ENCODE assay signal across 1 cellular context in the genomic region with DNA sequence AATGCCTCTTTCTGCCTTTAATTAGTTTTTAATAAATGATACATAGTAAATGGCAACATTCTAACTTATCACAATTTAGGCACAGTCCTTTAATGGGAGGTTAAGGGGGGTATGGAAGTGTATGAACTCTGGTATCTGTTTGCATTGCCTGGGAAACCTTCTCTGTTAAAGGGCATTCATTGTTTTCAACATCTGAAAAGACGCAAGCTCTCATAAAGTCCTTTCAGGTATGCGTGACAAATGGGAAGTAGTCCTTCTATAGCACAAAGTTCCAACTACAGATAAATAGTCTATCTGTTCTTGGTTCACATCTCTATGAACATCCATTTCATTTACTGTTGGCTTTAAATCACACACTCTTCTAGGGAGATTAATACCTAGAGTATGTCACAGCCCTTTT.
TF ChIP-seq lines count a peak whose summit lies in the region.

No MANE protein-coding gene starts in this region.

TF ChIP-seq in HepG2, 621 proteins besides CTCF, POLR2A, EP300 and RAD21 (continued from another document and continues in another):
- TF ChIP-seq, protein P1, sequence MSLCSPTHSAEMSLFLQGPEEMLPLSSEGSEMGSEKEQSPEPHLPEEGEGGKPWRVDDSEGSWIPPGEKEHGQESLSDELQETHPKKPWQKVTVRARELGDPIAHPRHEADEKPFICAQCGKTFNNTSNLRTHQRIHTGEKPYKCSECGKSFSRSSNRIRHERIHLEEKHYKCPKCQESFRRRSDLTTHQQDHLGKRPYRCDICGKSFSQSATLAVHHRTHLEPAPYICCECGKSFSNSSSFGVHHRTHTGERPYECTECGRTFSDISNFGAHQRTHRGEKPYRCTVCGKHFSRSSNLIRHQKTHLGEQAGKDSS (CRISPR knock-in tag; IDR thresholded peaks at IDR 0.05; ENCODE audit: borderline replicate concordance, low read depth): no peak
- TF ChIP-seq HNF4A (CRISPR knock-in tag; IDR thresholded peaks at IDR 0.05) (peak; percentile 50), ZNF354B (CRISPR knock-in tag; IDR thresholded peaks at IDR 0.05) (no peak), ZNF230 (CRISPR knock-in tag; IDR thresholded peaks at IDR 0.05) (no peak), HDAC6 (IDR thresholded peaks at IDR 0.05; ENCODE audit: low read depth, low read length) (no peak), REL (CRISPR knock-in tag; conservative IDR thresholded peaks at IDR 0.05) (no peak), MAFF (IDR thresholded peaks at IDR 0.05; ENCODE audit: low read depth, low read length) (no peak), TCF7 (IDR thresholded peaks at IDR 0.05; ENCODE audit: low read depth) (peak; percentile 40; the same call in 1 of the 2 replicates), RARA (CRISPR knock-in tag; IDR thresholded peaks at IDR 0.05) (peak; percentile 67), ZFP36L1 (CRISPR knock-in tag; IDR thresholded peaks at IDR 0.05) (no peak), ZNF674 (CRISPR knock-in tag; IDR thresholded peaks at IDR 0.05; ENCODE audit: low read depth) (no peak), PPARG (CRISPR knock-in tag; conservative IDR thresholded peaks at IDR 0.05) (peak; percentile 91), NCOA2 (CRISPR knock-in tag; IDR thresholded peaks at IDR 0.05) (peak; percentile 44; the same call in 1 of the 2 replicates), PRMT3 (CRISPR knock-in tag; IDR thresholded peaks at IDR 0.05; ENCODE audit: borderline replicate concordance, low read depth) (no peak), SOX5 (CRISPR knock-in tag; IDR thresholded peaks at IDR 0.05; ENCODE audit: borderline replicate concordance) (peak; percentile 86; the same call in 1 of the 2 replicates), MEIS2 (CRISPR knock-in tag; IDR thresholded peaks at IDR 0.05) (no peak), ASH2L (IDR thresholded peaks at IDR 0.05; ENCODE audit: insufficient read length, low read depth, low read length) (peak; percentile 69), ATF1 (CRISPR knock-in tag; IDR thresholded peaks at IDR 0.05) (peak; percentile 36; the same call in 1 of the 2 replicates), ERF (CRISPR knock-in tag; IDR thresholded peaks at IDR 0.05) (0 out of 2 replicates have a peak, but pooled peaks have one; percentile 44), HMGA1 (CRISPR knock-in tag; conservative IDR thresholded peaks at IDR 0.05) (no peak), ZNF101 (CRISPR knock-in tag; IDR thresholded peaks at IDR 0.05; ENCODE audit: borderline replicate concordance, low read depth) (no peak), LCORL (IDR thresholded peaks at IDR 0.05) (no peak), LCORL (CRISPR knock-in tag; IDR thresholded peaks at IDR 0.05) (no peak), SOX13 (IDR thresholded peaks at IDR 0.05) (peak; percentile 27; the same call in 1 of the 2 replicates), SOX13 (CRISPR knock-in tag; conservative IDR thresholded peaks at IDR 0.05 in 1 of 2, IDR thresholded peaks at IDR 0.05 in 1 of 2) (peak in 1 of 2 experiments; percentile 92; a peak in 2 of 4 replicates), SMC3 (IDR thresholded peaks at IDR 0.05; ENCODE audit: low read length) (no peak), POGZ (CRISPR knock-in tag; IDR thresholded peaks at IDR 0.05) (peak; percentile 76), TEAD3 (CRISPR knock-in tag; optimal IDR thresholded peaks at IDR 0.05; ENCODE audit: borderline replicate concordance) (peak; percentile 89), ZFAT (CRISPR knock-in tag; conservative IDR thresholded peaks at IDR 0.05) (no peak), CREM (IDR thresholded peaks at IDR 0.05) (peak; percentile 59; the same call in 1 of the 2 replicates), CREM (CRISPR knock-in tag; IDR thresholded peaks at IDR 0.05) (no peak), THYN1 (CRISPR knock-in tag; IDR thresholded peaks at IDR 0.05; ENCODE audit: borderline replicate concordance, low read depth) (no peak), ZNF431 (CRISPR knock-in tag; IDR thresholded peaks at IDR 0.05; ENCODE audit: borderline replicate concordance, low read depth) (no peak), SYNCRIP (IDR thresholded peaks at IDR 0.05; ENCODE audit: insufficient read depth, low read depth, low read length) (no peak), ZNF263 (CRISPR knock-in tag; IDR thresholded peaks at IDR 0.05) (no peak), ZNF7 (CRISPR knock-in tag; IDR thresholded peaks at IDR 0.05) (no peak), ZBTB20 (CRISPR knock-in tag; IDR thresholded peaks at IDR 0.05; ENCODE audit: borderline replicate concordance, low read depth) (peak; percentile 68; the same call in 1 of the 2 replicates), RORA (CRISPR knock-in tag; IDR thresholded peaks at IDR 0.05) (no peak), SAP130 (CRISPR knock-in tag; IDR thresholded peaks at IDR 0.05; ENCODE audit: low read depth) (peak; percentile 73), CHD4 (IDR thresholded peaks at IDR 0.05; ENCODE audit: borderline replicate concordance, low read length) (no peak), SOX6 (IDR thresholded peaks at IDR 0.05) (no peak), SOX6 (CRISPR knock-in tag; IDR thresholded peaks at IDR 0.05) (peak; percentile 70; the same call in 1 of the 2 replicates)
- TF ChIP-seq, protein P2, sequence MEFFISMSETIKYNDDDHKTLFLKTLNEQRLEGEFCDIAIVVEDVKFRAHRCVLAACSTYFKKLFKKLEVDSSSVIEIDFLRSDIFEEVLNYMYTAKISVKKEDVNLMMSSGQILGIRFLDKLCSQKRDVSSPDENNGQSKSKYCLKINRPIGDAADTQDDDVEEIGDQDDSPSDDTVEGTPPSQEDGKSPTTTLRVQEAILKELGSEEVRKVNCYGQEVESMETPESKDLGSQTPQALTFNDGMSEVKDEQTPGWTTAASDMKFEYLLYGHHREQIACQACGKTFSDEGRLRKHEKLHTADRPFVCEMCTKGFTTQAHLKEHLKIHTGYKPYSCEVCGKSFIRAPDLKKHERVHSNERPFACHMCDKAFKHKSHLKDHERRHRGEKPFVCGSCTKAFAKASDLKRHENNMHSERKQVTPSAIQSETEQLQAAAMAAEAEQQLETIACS (CRISPR knock-in tag; IDR thresholded peaks at IDR 0.05): no peak
- TF ChIP-seq, protein P3, sequence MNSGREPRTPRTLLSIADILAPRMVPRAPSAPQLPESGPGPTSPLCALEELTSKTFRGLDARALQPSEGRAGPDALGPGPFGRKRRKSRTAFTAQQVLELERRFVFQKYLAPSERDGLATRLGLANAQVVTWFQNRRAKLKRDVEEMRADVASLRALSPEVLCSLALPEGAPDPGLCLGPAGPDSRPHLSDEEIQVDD (CRISPR knock-in tag; IDR thresholded peaks at IDR 0.05; ENCODE audit: borderline replicate concordance): no peak
- TF ChIP-seq, protein P4, sequence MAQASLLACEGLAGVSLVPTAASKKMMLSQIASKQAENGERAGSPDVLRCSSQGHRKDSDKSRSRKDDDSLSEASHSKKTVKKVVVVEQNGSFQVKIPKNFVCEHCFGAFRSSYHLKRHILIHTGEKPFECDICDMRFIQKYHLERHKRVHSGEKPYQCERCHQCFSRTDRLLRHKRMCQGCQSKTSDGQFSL (CRISPR knock-in tag; IDR thresholded peaks at IDR 0.05): no peak
- TF ChIP-seq, protein P5, sequence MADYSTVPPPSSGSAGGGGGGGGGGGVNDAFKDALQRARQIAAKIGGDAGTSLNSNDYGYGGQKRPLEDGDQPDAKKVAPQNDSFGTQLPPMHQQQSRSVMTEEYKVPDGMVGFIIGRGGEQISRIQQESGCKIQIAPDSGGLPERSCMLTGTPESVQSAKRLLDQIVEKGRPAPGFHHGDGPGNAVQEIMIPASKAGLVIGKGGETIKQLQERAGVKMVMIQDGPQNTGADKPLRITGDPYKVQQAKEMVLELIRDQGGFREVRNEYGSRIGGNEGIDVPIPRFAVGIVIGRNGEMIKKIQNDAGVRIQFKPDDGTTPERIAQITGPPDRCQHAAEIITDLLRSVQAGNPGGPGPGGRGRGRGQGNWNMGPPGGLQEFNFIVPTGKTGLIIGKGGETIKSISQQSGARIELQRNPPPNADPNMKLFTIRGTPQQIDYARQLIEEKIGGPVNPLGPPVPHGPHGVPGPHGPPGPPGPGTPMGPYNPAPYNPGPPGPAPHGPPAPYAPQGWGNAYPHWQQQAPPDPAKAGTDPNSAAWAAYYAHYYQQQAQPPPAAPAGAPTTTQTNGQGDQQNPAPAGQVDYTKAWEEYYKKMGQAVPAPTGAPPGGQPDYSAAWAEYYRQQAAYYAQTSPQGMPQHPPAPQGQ (CRISPR knock-in tag; IDR thresholded peaks at IDR 0.05; ENCODE audit: borderline replicate concordance): no peak
- TF ChIP-seq, protein P6, sequence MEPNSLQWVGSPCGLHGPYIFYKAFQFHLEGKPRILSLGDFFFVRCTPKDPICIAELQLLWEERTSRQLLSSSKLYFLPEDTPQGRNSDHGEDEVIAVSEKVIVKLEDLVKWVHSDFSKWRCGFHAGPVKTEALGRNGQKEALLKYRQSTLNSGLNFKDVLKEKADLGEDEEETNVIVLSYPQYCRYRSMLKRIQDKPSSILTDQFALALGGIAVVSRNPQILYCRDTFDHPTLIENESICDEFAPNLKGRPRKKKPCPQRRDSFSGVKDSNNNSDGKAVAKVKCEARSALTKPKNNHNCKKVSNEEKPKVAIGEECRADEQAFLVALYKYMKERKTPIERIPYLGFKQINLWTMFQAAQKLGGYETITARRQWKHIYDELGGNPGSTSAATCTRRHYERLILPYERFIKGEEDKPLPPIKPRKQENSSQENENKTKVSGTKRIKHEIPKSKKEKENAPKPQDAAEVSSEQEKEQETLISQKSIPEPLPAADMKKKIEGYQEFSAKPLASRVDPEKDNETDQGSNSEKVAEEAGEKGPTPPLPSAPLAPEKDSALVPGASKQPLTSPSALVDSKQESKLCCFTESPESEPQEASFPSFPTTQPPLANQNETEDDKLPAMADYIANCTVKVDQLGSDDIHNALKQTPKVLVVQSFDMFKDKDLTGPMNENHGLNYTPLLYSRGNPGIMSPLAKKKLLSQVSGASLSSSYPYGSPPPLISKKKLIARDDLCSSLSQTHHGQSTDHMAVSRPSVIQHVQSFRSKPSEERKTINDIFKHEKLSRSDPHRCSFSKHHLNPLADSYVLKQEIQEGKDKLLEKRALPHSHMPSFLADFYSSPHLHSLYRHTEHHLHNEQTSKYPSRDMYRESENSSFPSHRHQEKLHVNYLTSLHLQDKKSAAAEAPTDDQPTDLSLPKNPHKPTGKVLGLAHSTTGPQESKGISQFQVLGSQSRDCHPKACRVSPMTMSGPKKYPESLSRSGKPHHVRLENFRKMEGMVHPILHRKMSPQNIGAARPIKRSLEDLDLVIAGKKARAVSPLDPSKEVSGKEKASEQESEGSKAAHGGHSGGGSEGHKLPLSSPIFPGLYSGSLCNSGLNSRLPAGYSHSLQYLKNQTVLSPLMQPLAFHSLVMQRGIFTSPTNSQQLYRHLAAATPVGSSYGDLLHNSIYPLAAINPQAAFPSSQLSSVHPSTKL (CRISPR knock-in tag; IDR thresholded peaks at IDR 0.05): peak; percentile 88
- TF ChIP-seq, protein P7, sequence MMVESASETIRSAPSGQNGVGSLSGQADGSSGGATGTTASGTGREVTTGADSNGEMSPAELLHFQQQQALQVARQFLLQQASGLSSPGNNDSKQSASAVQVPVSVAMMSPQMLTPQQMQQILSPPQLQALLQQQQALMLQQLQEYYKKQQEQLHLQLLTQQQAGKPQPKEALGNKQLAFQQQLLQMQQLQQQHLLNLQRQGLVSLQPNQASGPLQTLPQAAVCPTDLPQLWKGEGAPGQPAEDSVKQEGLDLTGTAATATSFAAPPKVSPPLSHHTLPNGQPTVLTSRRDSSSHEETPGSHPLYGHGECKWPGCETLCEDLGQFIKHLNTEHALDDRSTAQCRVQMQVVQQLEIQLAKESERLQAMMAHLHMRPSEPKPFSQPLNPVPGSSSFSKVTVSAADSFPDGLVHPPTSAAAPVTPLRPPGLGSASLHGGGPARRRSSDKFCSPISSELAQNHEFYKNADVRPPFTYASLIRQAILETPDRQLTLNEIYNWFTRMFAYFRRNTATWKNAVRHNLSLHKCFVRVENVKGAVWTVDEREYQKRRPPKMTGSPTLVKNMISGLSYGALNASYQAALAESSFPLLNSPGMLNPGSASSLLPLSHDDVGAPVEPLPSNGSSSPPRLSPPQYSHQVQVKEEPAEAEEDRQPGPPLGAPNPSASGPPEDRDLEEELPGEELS (CRISPR knock-in tag; IDR thresholded peaks at IDR 0.05): 0 out of 2 replicates have a peak, but pooled peaks have one; percentile 36
- TF ChIP-seq, protein P8, sequence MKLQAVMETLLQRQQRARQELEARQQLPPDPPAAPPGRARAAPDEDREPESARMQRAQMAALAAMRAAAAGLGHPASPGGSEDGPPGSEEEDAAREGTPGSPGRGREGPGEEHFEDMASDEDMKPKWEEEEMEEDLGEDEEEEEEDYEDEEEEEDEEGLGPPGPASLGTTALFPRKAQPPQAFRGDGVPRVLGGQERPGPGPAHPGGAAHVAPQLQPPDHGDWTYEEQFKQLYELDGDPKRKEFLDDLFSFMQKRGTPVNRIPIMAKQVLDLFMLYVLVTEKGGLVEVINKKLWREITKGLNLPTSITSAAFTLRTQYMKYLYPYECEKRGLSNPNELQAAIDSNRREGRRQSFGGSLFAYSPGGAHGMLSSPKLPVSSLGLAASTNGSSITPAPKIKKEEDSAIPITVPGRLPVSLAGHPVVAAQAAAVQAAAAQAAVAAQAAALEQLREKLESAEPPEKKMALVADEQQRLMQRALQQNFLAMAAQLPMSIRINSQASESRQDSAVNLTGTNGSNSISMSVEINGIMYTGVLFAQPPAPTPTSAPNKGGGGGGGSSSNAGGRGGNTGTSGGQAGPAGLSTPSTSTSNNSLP (IDR thresholded peaks at IDR 0.05; ENCODE audit: low read depth, low read length): peak; percentile 60; the same call in 1 of the 2 replicates
- TF ChIP-seq, protein P9, sequence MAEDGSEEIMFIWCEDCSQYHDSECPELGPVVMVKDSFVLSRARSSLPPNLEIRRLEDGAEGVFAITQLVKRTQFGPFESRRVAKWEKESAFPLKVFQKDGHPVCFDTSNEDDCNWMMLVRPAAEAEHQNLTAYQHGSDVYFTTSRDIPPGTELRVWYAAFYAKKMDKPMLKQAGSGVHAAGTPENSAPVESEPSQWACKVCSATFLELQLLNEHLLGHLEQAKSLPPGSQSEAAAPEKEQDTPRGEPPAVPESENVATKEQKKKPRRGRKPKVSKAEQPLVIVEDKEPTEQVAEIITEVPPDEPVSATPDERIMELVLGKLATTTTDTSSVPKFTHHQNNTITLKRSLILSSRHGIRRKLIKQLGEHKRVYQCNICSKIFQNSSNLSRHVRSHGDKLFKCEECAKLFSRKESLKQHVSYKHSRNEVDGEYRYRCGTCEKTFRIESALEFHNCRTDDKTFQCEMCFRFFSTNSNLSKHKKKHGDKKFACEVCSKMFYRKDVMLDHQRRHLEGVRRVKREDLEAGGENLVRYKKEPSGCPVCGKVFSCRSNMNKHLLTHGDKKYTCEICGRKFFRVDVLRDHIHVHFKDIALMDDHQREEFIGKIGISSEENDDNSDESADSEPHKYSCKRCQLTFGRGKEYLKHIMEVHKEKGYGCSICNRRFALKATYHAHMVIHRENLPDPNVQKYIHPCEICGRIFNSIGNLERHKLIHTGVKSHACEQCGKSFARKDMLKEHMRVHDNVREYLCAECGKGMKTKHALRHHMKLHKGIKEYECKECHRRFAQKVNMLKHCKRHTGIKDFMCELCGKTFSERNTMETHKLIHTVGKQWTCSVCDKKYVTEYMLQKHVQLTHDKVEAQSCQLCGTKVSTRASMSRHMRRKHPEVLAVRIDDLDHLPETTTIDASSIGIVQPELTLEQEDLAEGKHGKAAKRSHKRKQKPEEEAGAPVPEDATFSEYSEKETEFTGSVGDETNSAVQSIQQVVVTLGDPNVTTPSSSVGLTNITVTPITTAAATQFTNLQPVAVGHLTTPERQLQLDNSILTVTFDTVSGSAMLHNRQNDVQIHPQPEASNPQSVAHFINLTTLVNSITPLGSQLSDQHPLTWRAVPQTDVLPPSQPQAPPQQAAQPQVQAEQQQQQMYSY (CRISPR knock-in tag; IDR thresholded peaks at IDR 0.05): no peak
